In genomic region chr6:55980627-55981211, GRCh38 we compare ENCODE assay signal across 7 cellular contexts.
DNase-seq lines count a peak whose midpoint lies in the region; ATAC-seq and TF ChIP-seq lines count a peak whose summit lies in the region.

No MANE protein-coding gene starts in this region.

- H3K79me1 ChIP-seq in IMR-90 (ENCODE audit: low read depth in 1 of 2, low read length in 2 of 2) = no peaks in the 10 kb centered on the region

- H2BK15ac ChIP-seq in IMR-90 (ENCODE audit: low read depth, low read length) = no peak overlapping the region

- H3K18ac ChIP-seq in IMR-90 (ENCODE audit: low read depth, low read length) = no peak overlapping the region

- H3K56ac ChIP-seq in IMR-90 (ENCODE audit: extremely low read depth, insufficient read depth, low read length) = no peak overlapping the region

- intact Hi-C loops in IMR-90 (cut with micrococcal nuclease) = loop anchor here (1.0 kb wide), 1 partner anchor 312 kb away; no protein-coding TSS in a partner anchor

- H3K9me3 ChIP-seq in IMR-90 (ENCODE audit: control insufficient read depth, insufficient read depth, low read length) (no peaks in the 10 kb centered on the region), Peyer's patch (no peaks in the 10 kb centered on the region)

- H3K27me3 Mint-ChIP-seq in osteocyte (ENCODE audit: unreplicated experiment) = no peaks in the 10 kb centered on the region

- ATAC-seq in IMR-90 (ENCODE audit: low read depth) (peak; percentile 56; the same call in 1 of the 2 replicates), HG03095 (IDR thresholded peaks at IDR 0.05; ENCODE audit: unreplicated experiment) (no peak), GM18498 (IDR thresholded peaks at IDR 0.05; ENCODE audit: unreplicated experiment) (no peak)

- peaks cover 13% of the 10 kb centered on the region for H3K9me3 Mint-ChIP-seq in osteocyte (ENCODE audit: unreplicated experiment)

- H3K4me2 ChIP-seq in IMR-90 (ENCODE audit: low read depth, low read length) = no peak overlapping the region

- no peak overlapping the region for H2AK5ac ChIP-seq in IMR-90 (ENCODE audit: low read depth, low read length)

- H3K36me3 ChIP-seq in IMR-90 (ENCODE audit: control insufficient read depth, insufficient read depth, low read length) = no peaks in the 10 kb centered on the region
- no peaks in the 10 kb centered on the region for H3K36me3 ChIP-seq in Peyer's patch

- H4K20me1 ChIP-seq in IMR-90 (ENCODE audit: insufficient read depth, low read length) = no peaks in the 10 kb centered on the region

- H3K9me1 ChIP-seq in IMR-90 (ENCODE audit: insufficient read depth, low read length) = no peaks in the 10 kb centered on the region

- H3K9ac ChIP-seq in IMR-90 (ENCODE audit: low read depth, low read length) = no peak overlapping the region

- no peak overlapping the region for H2BK5ac ChIP-seq in IMR-90 (ENCODE audit: low read depth, low read length, poor library complexity, severe bottlenecking)

- H3K14ac ChIP-seq in IMR-90 (replicated peaks; ENCODE audit: low read depth, low read length) = no peak overlapping the region

- TF ChIP-seq POLR2A in IMR-90 (IDR thresholded peaks at IDR 0.05; ENCODE audit: low read depth, low read length) (no peak), Peyer's patch (IDR thresholded peaks at IDR 0.05) (no peak), erythroblast (IDR thresholded peaks at IDR 0.05; ENCODE audit: low read length) (no peak)

- H4K5ac ChIP-seq in IMR-90 (ENCODE audit: low read depth, low read length) = no peak overlapping the region

- H3K4me3 ChIP-seq in IMR-90 (ENCODE audit: insufficient read depth, low read depth, low read length) (no peak overlapping the region), Peyer's patch (no peak overlapping the region)

- H3K27ac Mint-ChIP-seq in osteocyte (ENCODE audit: unreplicated experiment) = no peak overlapping the region

- no peak overlapping the region for H3K4me3 Mint-ChIP-seq in osteocyte (ENCODE audit: unreplicated experiment)

- TF ChIP-seq RAD21 in IMR-90 (IDR thresholded peaks at IDR 0.05; ENCODE audit: low read length) = peak; percentile 80

- DNase-seq in IMR-90 (peak; percentile 41), Peyer's patch (no peak), erythroblast (lab: John Stamatoyannopoulos, UW) (peak; percentile 5 to 45), osteocyte (ENCODE audit: extremely low spot score, unreplicated experiment) (no peak)

- dilution Hi-C loops in IMR-90 (cut with HindIII; ENCODE audit: low sequenced_read_pairs, unreplicated experiment) = no loop called here

- TF ChIP-seq CTCF in GM12872 (IDR thresholded peaks at IDR 0.05; ENCODE audit: insufficient read depth, low read depth, low read length) (peak; percentile 56), IMR-90 (conservative IDR thresholded peaks at IDR 0.05; ENCODE audit: low read depth, low read length) (peak; percentile 76), Peyer's patch (IDR thresholded peaks at IDR 0.05) (peak in 5 of 6 experiments; percentile 24 to 71 (median 60)), osteocyte (IDR thresholded peaks at IDR 0.05) (peak; percentile 87)

- H3K4ac ChIP-seq in IMR-90 (ENCODE audit: low read depth, low read length) = no peak overlapping the region

- CTCF ChIA-PET in IMR-90 (lab: Yijun Ruan, JAX) = no interaction called here

- no peak overlapping the region for H2BK20ac ChIP-seq in IMR-90 (ENCODE audit: low read depth, low read length)

- in situ Hi-C loops in IMR-90 (cut with MboI; ENCODE audit: low sequenced_read_pairs) = loop anchor here (5.0 to 25.0 kb wide), 2 partner anchors 312 to 582 kb away; no protein-coding TSS in a partner anchor

- H3K27ac ChIP-seq in IMR-90 (ENCODE audit: insufficient read depth, low read length) (no peak overlapping the region), Peyer's patch (no peak overlapping the region)

- no CpG with 5 or more reads among the region's 1 CpG for WGBS in IMR-90 (ENCODE audit: extremely low coverage in 2 of 2, insufficient read length in 1 of 2), 2 experiments

- BruUV-seq in IMR-90 (replicated peaks; lab: Mats Ljungman, UMichigan) = no TSS peak

- H3K4me1 Mint-ChIP-seq in osteocyte (ENCODE audit: unreplicated experiment) = no peaks in the 10 kb centered on the region

- H4K8ac ChIP-seq in IMR-90 (ENCODE audit: low read depth in 2 of 2, low read length in 2 of 2) = no peak overlapping the region

- H2AFZ ChIP-seq in IMR-90 (replicated peaks; ENCODE audit: low read length, poor library complexity) = no peak overlapping the region

- POLR2A ChIA-PET in IMR-90 (lab: Charles Lee; ENCODE audit: unreplicated experiment) = no interaction called here

- no peaks in the 10 kb centered on the region for H3K4me1 ChIP-seq in IMR-90 (ENCODE audit: control insufficient read depth, insufficient read depth, low read length)
- H3K4me1 ChIP-seq in Peyer's patch = no peaks in the 10 kb centered on the region

- no peak overlapping the region for H3K23ac ChIP-seq in IMR-90 (ENCODE audit: low read depth, low read length)

- peaks cover 3% of the 10 kb centered on the region for H3K36me3 Mint-ChIP-seq in osteocyte (ENCODE audit: unreplicated experiment)

- H2AK9ac ChIP-seq in IMR-90 (replicated peaks; ENCODE audit: low read depth, low read length, poor library complexity) = no peak overlapping the region

- H2BK120ac ChIP-seq in IMR-90 (ENCODE audit: low read depth, low read length) = no peak overlapping the region

- H3K27me3 ChIP-seq in IMR-90 (ENCODE audit: control insufficient read depth, insufficient read depth, low read length) (peaks cover 4% of the 10 kb centered on the region), Peyer's patch (no peaks in the 10 kb centered on the region)

- no peak overlapping the region for H4K91ac ChIP-seq in IMR-90 (ENCODE audit: insufficient read depth, low read depth, low read length)

TF ChIP-seq in IMR-90, 13 proteins besides CTCF, POLR2A, EP300 and RAD21:
- no peak for TF ChIP-seq MAZ (IDR thresholded peaks at IDR 0.05; ENCODE audit: borderline replicate concordance, low read depth, low read length)
- TF ChIP-seq SMC3 (IDR thresholded peaks at IDR 0.05; ENCODE audit: low read depth, low read length) = peak; percentile 86

Comparison
In these comparisons a context has a peak if more than half of its experiments do, and no peak if none do; other contexts are left out.
1. DNase-seq: peak in IMR-90 (single experiment) and erythroblast (2 of 2); none in Peyer's patch (0 of 3) and osteocyte (single experiment).
2. Peak in every context shown above with its lines, with median percentiles within 50 percentile points of each other: CTCF ChIP-seq.